Comparison of ENCODE assay signal across 18 cellular contexts in the genomic region with DNA sequence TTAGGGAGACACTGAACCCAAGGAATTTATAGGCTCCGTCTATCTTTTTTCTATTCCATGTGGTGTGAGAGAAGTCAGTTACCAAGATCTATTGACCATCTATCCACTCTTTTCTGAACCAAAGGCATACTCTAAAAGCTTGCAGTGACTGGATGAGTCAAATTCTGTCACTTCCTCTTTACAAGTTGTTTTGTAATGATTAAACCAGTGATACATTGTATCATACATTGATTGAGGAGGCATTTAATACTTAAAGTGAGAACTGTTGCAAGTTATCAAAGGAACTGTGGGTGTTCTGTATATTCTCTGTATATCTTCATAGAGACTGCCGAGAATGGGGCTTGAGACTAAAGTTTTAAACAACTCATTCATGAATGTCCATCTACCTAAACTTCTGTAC.
A peak's percentile ranks its signal among the peaks of the same experiment; 100 is the strongest.
DNase-seq lines count a peak whose midpoint lies in the region; ATAC-seq and TF ChIP-seq lines count a peak whose summit lies in the region.
"Had no signal": no experiment of that assay in that cellular context is flagged by ENCODE, and none has a peak within 500 bp of the region (broad histone marks: within the 10 kb centered on the region; RNA-seq: fewer than 3 reads in every experiment).

No MANE protein-coding gene starts in this region.

- H3K79me2 ChIP-seq in OCI-LY3 (ENCODE audit: low read length): no peaks in the 10 kb centered on the region

- DNase-seq in Caki2 (ENCODE audit: low read depth) (peak; percentile 10), fibroblast of mammary gland (ENCODE audit: low read depth) (peak; percentile 32), gastrocnemius medialis (no peak), sciatic nerve (ENCODE audit: low spot score) (no peak)
- no peak for DNase-seq in activated naive CD4-positive, alpha-beta T cell treated with anti-CD3 and anti-CD28 coated beads for 36 hours
- DNase-seq: activated naive CD4-positive, alpha-beta T cell; C1 segment of cervical spinal cord; H9; left lung; naive thymus-derived CD8-positive, alpha-beta T cell; NCI-H1105; RPMI8226; stimulated activated CD4-positive, alpha-beta T cell treated with anti-CD3 and anti-CD28 coated beads, Interleukin-4, amount 100 ng/mL, for 4 hours had no signal

- no peaks in the 10 kb centered on the region for H3K27me3 Mint-ChIP-seq in activated naive CD4-positive, alpha-beta T cell treated with anti-CD3 and anti-CD28 coated beads for 36 hours (ENCODE audit: low read depth)
- H3K27me3 Mint-ChIP-seq: naive thymus-derived CD8-positive, alpha-beta T cell; stimulated activated naive CD8-positive, alpha-beta T cell treated with anti-CD3 and anti-CD28 coated beads, Interleukin-15, Interleukin-2, amounts not matched to agents 100 ng/mL and 50 ng/mL, for 24 hours had no signal

- peak; percentile 44 for ATAC-seq in GM21786 (IDR thresholded peaks at IDR 0.05; ENCODE audit: unreplicated experiment)
- no peak for ATAC-seq in gastrocnemius medialis
- ATAC-seq in sciatic nerve: no peak
- ATAC-seq in HG02870 (IDR thresholded peaks at IDR 0.05; ENCODE audit: unreplicated experiment): no peak
- ATAC-seq: left lung; naive thymus-derived CD8-positive, alpha-beta T cell had no signal

- no peaks in the 10 kb centered on the region for H3K36me3 ChIP-seq in OCI-LY3 (replicated peaks; ENCODE audit: low read depth, low read length)
- no peaks in the 10 kb centered on the region for H3K36me3 ChIP-seq in gastrocnemius medialis
- H3K36me3 ChIP-seq: cardiac muscle cell, left lung had no signal

- H3K27ac Mint-ChIP-seq in activated naive CD4-positive, alpha-beta T cell treated with anti-CD3 and anti-CD28 coated beads for 36 hours: no peak overlapping the region
- H3K27ac Mint-ChIP-seq: naive thymus-derived CD8-positive, alpha-beta T cell; stimulated activated naive CD8-positive, alpha-beta T cell treated with anti-CD3 and anti-CD28 coated beads, Interleukin-15, Interleukin-2, amounts not matched to agents 100 ng/mL and 50 ng/mL, for 24 hours had no signal

- no peak overlapping the region for H2AFZ ChIP-seq in OCI-LY3 (ENCODE audit: low read depth, low read length)

- CTCF ChIA-PET in activated naive CD4-positive, alpha-beta T cell treated with anti-CD3 and anti-CD28 coated beads for 36 hours (lab: Charles Lee): no interaction called here

- no peak overlapping the region for H3K27ac ChIP-seq in OCI-LY3 (ENCODE audit: low read length)
- no peak overlapping the region for H3K27ac ChIP-seq in gastrocnemius medialis
- H3K27ac ChIP-seq: cardiac muscle cell, left lung had no signal

- no peak for TF ChIP-seq POLR2A in gastrocnemius medialis (IDR thresholded peaks at IDR 0.05)

- peak overlapping the region; percentile 39 for H3K4me2 ChIP-seq in OCI-LY3 (ENCODE audit: low read length)

- H3K4me3 Mint-ChIP-seq in activated naive CD4-positive, alpha-beta T cell treated with anti-CD3 and anti-CD28 coated beads for 36 hours: no peak overlapping the region
- H3K4me3 Mint-ChIP-seq: H9; naive thymus-derived CD8-positive, alpha-beta T cell; stimulated activated naive CD8-positive, alpha-beta T cell treated with anti-CD3 and anti-CD28 coated beads, Interleukin-15, Interleukin-2, amounts not matched to agents 100 ng/mL and 50 ng/mL, for 24 hours had no signal

- peaks cover 6% of the 10 kb centered on the region for H3K4me1 Mint-ChIP-seq in activated naive CD4-positive, alpha-beta T cell treated with anti-CD3 and anti-CD28 coated beads for 36 hours (ENCODE audit: low read depth)

- H3K4me1 ChIP-seq in OCI-LY3 (ENCODE audit: low read length): peaks cover 33% of the 10 kb centered on the region
- H3K4me1 ChIP-seq in gastrocnemius medialis: peaks cover 4 to 16% of the 10 kb centered on the region in 2 donors
- H3K4me1 ChIP-seq: left lung had no signal

- H4K20me1 ChIP-seq in OCI-LY3 (ENCODE audit: insufficient read depth, low read length): no peaks in the 10 kb centered on the region

- in situ Hi-C loops in Caki2 (cut with HindIII; ENCODE audit: low pct_unique_long_range_greater_than_20kb, low sequenced_read_pairs): no loop called here
- in situ Hi-C loops in gastrocnemius medialis (cut with MboI; ENCODE audit: low sequenced_read_pairs in 4 of 4): no loop called here

- H3K27me3 ChIP-seq in OCI-LY3 (ENCODE audit: low read depth, low read length) (no peaks in the 10 kb centered on the region), gastrocnemius medialis (no peaks in the 10 kb centered on the region)
- H3K27me3 ChIP-seq: cardiac muscle cell, left lung had no signal

- H3K4me3 ChIP-seq in OCI-LY3 (ENCODE audit: low read length): no peak overlapping the region
- no peak overlapping the region for H3K4me3 ChIP-seq in fibroblast of mammary gland (ENCODE audit: control insufficient read depth, low read depth, low read length)
- H3K4me3 ChIP-seq in gastrocnemius medialis: no peak overlapping the region
- H3K4me3 ChIP-seq: cardiac muscle cell, left lung had no signal

- H3K36me3 Mint-ChIP-seq in activated naive CD4-positive, alpha-beta T cell treated with anti-CD3 and anti-CD28 coated beads for 36 hours (ENCODE audit: low read depth): peaks cover 6% of the 10 kb centered on the region

- no peaks in the 10 kb centered on the region for H3K9me3 Mint-ChIP-seq in activated naive CD4-positive, alpha-beta T cell treated with anti-CD3 and anti-CD28 coated beads for 36 hours
- H3K9me3 Mint-ChIP-seq: H9; naive thymus-derived CD8-positive, alpha-beta T cell had no signal

- TF ChIP-seq CTCF in OCI-LY3 (IDR thresholded peaks at IDR 0.05; ENCODE audit: low read depth, low read length) (no peak), fibroblast of mammary gland (conservative IDR thresholded peaks at IDR 0.05; ENCODE audit: control insufficient read depth, insufficient read depth, low read depth, low read length) (no peak), gastrocnemius medialis (IDR thresholded peaks at IDR 0.05 in 4 of 5, conservative IDR thresholded peaks at IDR 0.05 in 1 of 5) (no peak)

- intact Hi-C loops in gastrocnemius medialis (cut with DNase I; ENCODE audit: low total_unique reads): no loop called here
- intact Hi-C loops in sciatic nerve (cut with DNase I): no loop called here
- intact Hi-C loops in activated naive CD4-positive, alpha-beta T cell treated with anti-CD3 and anti-CD28 coated beads for 36 hours (cut with micrococcal nuclease): no loop called here

- H3K9ac ChIP-seq in OCI-LY3 (ENCODE audit: low read length): no peak overlapping the region

- H3K9me3 ChIP-seq in OCI-LY3 (ENCODE audit: insufficient read depth, low read length): no peaks in the 10 kb centered on the region
- H3K9me3 ChIP-seq in gastrocnemius medialis: no peaks in the 10 kb centered on the region
- H3K9me3 ChIP-seq: left lung had no signal

Comparison
In these comparisons a context has a peak if more than half of its experiments do, and no peak if none do; other contexts are left out.
1. DNase-seq: peak in Caki2 (single experiment) and fibroblast of mammary gland (single experiment); none in gastrocnemius medialis (0 of 2), sciatic nerve (single experiment) and activated naive CD4-positive, alpha-beta T cell treated with anti-CD3 and anti-CD28 coated beads for 36 hours (single experiment).